ENCODE assay signal across 7 cellular contexts in genomic region chr11:65859812-65860277, GRCh38. TPM values are rescaled to one million over a fixed set of nuclear protein-coding genes. Genes with fewer than 3 reads are reported as not detected.
A peak's percentile ranks its signal among the peaks of the same experiment; 100 is the strongest.
DNase-seq lines count a peak whose midpoint lies in the region; ATAC-seq and TF ChIP-seq lines count a peak whose summit lies in the region.

No MANE protein-coding gene starts in this region.

- H3K27ac ChIP-seq in PC-9: peak overlapping the region; percentile 79
- H3K27ac ChIP-seq in neuronal stem cell (replicated peaks; ENCODE audit: low read length): peak overlapping the region; percentile 91

- H3K18ac ChIP-seq in neuronal stem cell (ENCODE audit: low read length): peak overlapping the region; percentile 93

- peaks cover 21% of the 10 kb centered on the region for H3K4me1 ChIP-seq in PC-9 (replicated peaks; ENCODE audit: insufficient read depth)
- H3K4me1 ChIP-seq in neuronal stem cell (ENCODE audit: control insufficient read depth in 2 of 2, insufficient read depth in 1 of 2, low read depth in 1 of 2, low read length in 2 of 2): peaks cover 8 to 17% of the 10 kb centered on the region in 2 donors

- no peaks in the 10 kb centered on the region for H3K9me2 ChIP-seq in PC-9 (ENCODE audit: insufficient read depth)

- no peaks in the 10 kb centered on the region for H3K27me3 ChIP-seq in H7 (ENCODE audit: control insufficient read depth, insufficient read depth, low read length)
- H3K27me3 ChIP-seq in PC-9 (ENCODE audit: insufficient read depth, low read depth): no peaks in the 10 kb centered on the region
- H3K27me3 ChIP-seq in neuronal stem cell (ENCODE audit: control insufficient read depth in 3 of 3, insufficient read depth in 3 of 3, low read depth in 1 of 3, low read length in 3 of 3): no peaks in the 10 kb centered on the region

- H3K9me3 Mint-ChIP-seq in effector memory CD8-positive, alpha-beta T cell: no peaks in the 10 kb centered on the region

- peak overlapping the region; percentile 11 for H2BK12ac ChIP-seq in neuronal stem cell (ENCODE audit: low read length)

- peaks cover 45% of the 10 kb centered on the region for H3F3A ChIP-seq in PC-9 (ENCODE audit: insufficient read depth, low read depth)

- H3K4me2 ChIP-seq in PC-9 (peak overlapping the region; percentile 88), neuronal stem cell (ENCODE audit: insufficient read depth, low read length, poor library complexity, severe bottlenecking) (peak overlapping the region; percentile 99)

- H3K9ac ChIP-seq in neuronal stem cell (ENCODE audit: low read depth, low read length, poor library complexity): peak overlapping the region; percentile 95

- no peaks in the 10 kb centered on the region for H3K27me3 Mint-ChIP-seq in effector memory CD8-positive, alpha-beta T cell

- no CpG with 5 or more reads among the region's 16 CpGs for WGBS in neuronal stem cell (ENCODE audit: extremely low coverage in 2 of 2, insufficient read length in 2 of 2, insufficient replicate concordance in 1 of 2), 2 donors

- peak overlapping the region; percentile 6 for H4K91ac ChIP-seq in neuronal stem cell (ENCODE audit: low read depth, low read length, poor library complexity)

- H3K4ac ChIP-seq in neuronal stem cell (ENCODE audit: low read length): no peak overlapping the region

- no peak for ATAC-seq in effector memory CD8-positive, alpha-beta T cell (replicated peaks)
- ATAC-seq in GM21423 (IDR thresholded peaks at IDR 0.05; ENCODE audit: unreplicated experiment): no peak
- ATAC-seq in GM21360 (IDR thresholded peaks at IDR 0.05; ENCODE audit: unreplicated experiment): no peak
- ATAC-seq in GM21515 (IDR thresholded peaks at IDR 0.05; ENCODE audit: unreplicated experiment): no peak

- H3K9me3 ChIP-seq in PC-9 (ENCODE audit: insufficient read depth, low read depth) (no peaks in the 10 kb centered on the region), neuronal stem cell (replicated peaks in 1 of 2; ENCODE audit: control insufficient read depth in 2 of 2, insufficient read depth in 1 of 2, low read depth in 1 of 2, low read length in 2 of 2) (no peaks in the 10 kb centered on the region)

- H2AK5ac ChIP-seq in neuronal stem cell (ENCODE audit: low read depth, low read length): peak overlapping the region; percentile 20

- peaks cover 78% of the 10 kb centered on the region for H3K36me3 Mint-ChIP-seq in effector memory CD8-positive, alpha-beta T cell (ENCODE audit: insufficient read depth)

- H3K4me3 ChIP-seq in H7 (ENCODE audit: insufficient read depth, low read depth, low read length) (peak overlapping the region; percentile 93), PC-9 (peak overlapping the region; percentile 96), neuronal stem cell (ENCODE audit: low read length in 2 of 2) (peak overlapping the region; percentile 83 to 92)

- H3K36me3 ChIP-seq in H7 (replicated peaks; ENCODE audit: control insufficient read depth, insufficient read depth, low read length) (peaks cover 39% of the 10 kb centered on the region), PC-9 (ENCODE audit: low read depth) (peaks cover 35% of the 10 kb centered on the region), neuronal stem cell (replicated peaks in 1 of 2; ENCODE audit: control insufficient read depth in 2 of 2, insufficient read depth in 2 of 2, low read length in 2 of 2) (peaks cover 49 to 55% of the 10 kb centered on the region in 2 donors)

- peak overlapping the region; percentile 92 for H2AFZ ChIP-seq in PC-9
- peak overlapping the region; percentile 75 for H2AFZ ChIP-seq in neuronal stem cell (ENCODE audit: low read length)

- H3K27ac Mint-ChIP-seq in effector memory CD8-positive, alpha-beta T cell: peak overlapping the region; percentile 79 to 92

- POLR2A ChIA-PET in PC-9 (lab: Charles Lee; ENCODE audit: unreplicated experiment): interaction anchor here (0.5 to 1.9 kb wide), 21 partner anchors 25 to 1926 kb away, joined by 3 to 29 read pairs (median 4); partner anchors contain the start of genes CCDC85B, FIBP, KAT5 and PCNX3

- peaks cover 26% of the 10 kb centered on the region for H4K20me1 ChIP-seq in PC-9 (ENCODE audit: insufficient read depth)

- H4K8ac ChIP-seq in neuronal stem cell (ENCODE audit: low read depth, low read length): no peak overlapping the region

- peaks cover 37% of the 10 kb centered on the region for H3K79me1 ChIP-seq in neuronal stem cell (ENCODE audit: low read depth, low read length)

- H2BK5ac ChIP-seq in neuronal stem cell (ENCODE audit: low read length): peak overlapping the region; percentile 95

- H3K14ac ChIP-seq in neuronal stem cell (ENCODE audit: low read length): no peak overlapping the region

- H3K23ac ChIP-seq in neuronal stem cell (ENCODE audit: low read depth, low read length, poor library complexity): peak overlapping the region; percentile 95

- H2BK15ac ChIP-seq in neuronal stem cell (ENCODE audit: low read length): no peak overlapping the region

- H2BK120ac ChIP-seq in neuronal stem cell (ENCODE audit: low read depth, low read length): no peak overlapping the region

- peaks cover 47 to 59% of the 10 kb centered on the region in 2 donors for H3K4me1 Mint-ChIP-seq in effector memory CD8-positive, alpha-beta T cell (ENCODE audit: low read depth in 2 of 2)

- no peak for TF ChIP-seq CTCF in PC-9 (conservative IDR thresholded peaks at IDR 0.05)

- peak overlapping the region; percentile 88 to 94 for H3K4me3 Mint-ChIP-seq in effector memory CD8-positive, alpha-beta T cell

- CTCF ChIA-PET in PC-9 (lab: Charles Lee): interaction anchor here (0.7 to 2.4 kb wide), 7 partner anchors 25 to 163 kb away, joined by 3 to 24 read pairs (median 5); partner anchors contain the start of genes BANF1, CCDC85B and FIBP

- peaks cover 55% of the 10 kb centered on the region for H3K79me2 ChIP-seq in PC-9 (ENCODE audit: low read depth)

- BruUV-seq in PC-9 (replicated peaks; lab: Mats Ljungman, UMichigan): TSS peak; percentile 62

- DNase-seq in H7: no peak
- no peak for DNase-seq in PC-9
- peak in 1 of 3 experiments; percentile 38 for DNase-seq in effector memory CD8-positive, alpha-beta T cell
- DNase-seq in neuronal stem cell (ENCODE audit: low spot score): no peak

- intact Hi-C loops in PC-9 (cut with micrococcal nuclease; ENCODE audit: unreplicated experiment): loop anchor here (1.0 to 2.0 kb wide), 4 partner anchors 28 to 245 kb away; partner anchors contain the start of genes FIBP, MAP3K11, OVOL1 and PCNX3

RNA-seq across cellular contexts. Expression of gene MUS81, which starts 0.4 kb away (rescaled TPM):
- 38.0 and 49.7 TPM in 2 replicates for total RNA-seq in H7 (2014; rRNA removed; shearing (Covaris generic))
- total RNA-seq in PC-9 (2021): 62.7 and 64.2 TPM in 2 replicates
- polyA plus RNA-seq in neuronal stem cell (2013, experiment 1 of 2): 25.3 TPM
- polyA plus RNA-seq in neuronal stem cell (2013, experiment 2 of 2): 26.7 TPM

RNA-seq across cellular contexts. Expression of gene CFL1, which starts 1.9 kb away (rescaled TPM):
- 916 and 1,083 TPM in 2 replicates for total RNA-seq in H7 (2014; rRNA removed; shearing (Covaris generic))
- 1,598 and 1,798 TPM in 2 replicates for total RNA-seq in PC-9 (2021)
- polyA plus RNA-seq in neuronal stem cell (2013, experiment 1 of 2): 860 TPM
- polyA plus RNA-seq in neuronal stem cell (2013, experiment 2 of 2): 866 TPM

RNA-seq across cellular contexts. Expression of gene EFEMP2, which starts 12.8 kb away (rescaled TPM):
- 8.5 and 13.2 TPM in 2 replicates for total RNA-seq in H7 (2014; rRNA removed; shearing (Covaris generic))
- total RNA-seq in PC-9 (2021): 18.1 and 32.3 TPM in 2 replicates
- polyA plus RNA-seq in neuronal stem cell (2013, experiment 1 of 2): 44.5 TPM
- polyA plus RNA-seq in neuronal stem cell (2013, experiment 2 of 2): 44.0 TPM

RNA-seq across cellular contexts. Expression of gene CTSW, which starts 19.8 kb away (rescaled TPM):
- not detected in 2 replicates for total RNA-seq in H7 (2014; rRNA removed; shearing (Covaris generic))
- total RNA-seq in PC-9 (2021): not detected in 2 replicates
- not detected for polyA plus RNA-seq in neuronal stem cell (2013, experiment 1 of 2)
- polyA plus RNA-seq in neuronal stem cell (2013, experiment 2 of 2): not detected

RNA-seq across cellular contexts. Expression of gene SNX32, which starts 26.1 kb away (rescaled TPM):
- total RNA-seq in H7 (2014; rRNA removed; shearing (Covaris generic)): 0.26 and 0.80 TPM in 2 replicates
- total RNA-seq in PC-9 (2021): not detected in 2 replicates
- polyA plus RNA-seq in neuronal stem cell (2013, experiment 1 of 2): 3.0 TPM
- 3.3 TPM for polyA plus RNA-seq in neuronal stem cell (2013, experiment 2 of 2)
